Comparison of ENCODE assay signal across 1 cellular context in genomic region chr9:110911659-110912473, GRCh38.
A peak's percentile ranks its signal among the peaks of the same experiment; 100 is the strongest.
TF ChIP-seq lines count a peak whose summit lies in the region.

No MANE protein-coding gene starts in this region.

TF ChIP-seq in A549, 52 proteins besides CTCF, POLR2A, EP300 and RAD21 (continued from another document):
- no peak for TF ChIP-seq ATOH8 (CRISPR knock-in tag; IDR thresholded peaks at IDR 0.05; ENCODE audit: low read depth)
- TF ChIP-seq, protein P1, sequence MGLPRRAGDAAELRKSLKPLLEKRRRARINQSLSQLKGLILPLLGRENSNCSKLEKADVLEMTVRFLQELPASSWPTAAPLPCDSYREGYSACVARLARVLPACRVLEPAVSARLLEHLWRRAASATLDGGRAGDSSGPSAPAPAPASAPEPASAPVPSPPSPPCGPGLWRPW (IDR thresholded peaks at IDR 0.05), result peak; percentile 97
- TF ChIP-seq NR3C1 (IDR thresholded peaks at IDR 0.05), result no peak
- peak; percentile 94 to 95 for TF ChIP-seq CEBPB (IDR thresholded peaks at IDR 0.05)
- TF ChIP-seq SMC3 (IDR thresholded peaks at IDR 0.05), result peak; percentile 52
- TF ChIP-seq, protein P2, sequence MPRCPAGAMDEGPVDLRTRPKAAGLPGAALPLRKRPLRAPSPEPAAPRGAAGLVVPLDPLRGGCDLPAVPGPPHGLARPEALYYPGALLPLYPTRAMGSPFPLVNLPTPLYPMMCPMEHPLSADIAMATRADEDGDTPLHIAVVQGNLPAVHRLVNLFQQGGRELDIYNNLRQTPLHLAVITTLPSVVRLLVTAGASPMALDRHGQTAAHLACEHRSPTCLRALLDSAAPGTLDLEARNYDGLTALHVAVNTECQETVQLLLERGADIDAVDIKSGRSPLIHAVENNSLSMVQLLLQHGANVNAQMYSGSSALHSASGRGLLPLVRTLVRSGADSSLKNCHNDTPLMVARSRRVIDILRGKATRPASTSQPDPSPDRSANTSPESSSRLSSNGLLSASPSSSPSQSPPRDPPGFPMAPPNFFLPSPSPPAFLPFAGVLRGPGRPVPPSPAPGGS (IDR thresholded peaks at IDR 0.05), result peak; percentile 86; the same call in 2 of the 3 replicates
- TF ChIP-seq JUN (IDR thresholded peaks at IDR 0.05), result peak; percentile 77 to 92
- peak; percentile 70 for TF ChIP-seq GATA3 (IDR thresholded peaks at IDR 0.05; ENCODE audit: borderline replicate concordance)
